Comparison of ENCODE assay signal across 24 cellular contexts in genomic region chr3:108500728-108501127, GRCh38. TPM values are rescaled to one million over a fixed set of nuclear protein-coding genes. Genes with fewer than 3 reads are reported as not detected.
"Had no signal": no experiment of that assay in that cellular context is flagged by ENCODE, and none has a peak within 500 bp of the region (broad histone marks: within the 10 kb centered on the region; RNA-seq: fewer than 3 reads in every experiment).

No MANE protein-coding gene starts in this region.

- H3K27ac ChIP-seq: coronary artery, esophagus squamous epithelium, heart left ventricle, neural progenitor cell, ovary, thyroid gland had no signal

- H3K9me3 ChIP-seq: esophagus squamous epithelium, heart left ventricle, ovary, thyroid gland had no signal

- H3K4me2 ChIP-seq: neural progenitor cell had no signal

- H3K4me3 ChIP-seq: coronary artery, esophagus squamous epithelium, heart left ventricle, lung, neural progenitor cell, ovary, thyroid gland had no signal

- H3K36me3 ChIP-seq: esophagus squamous epithelium, heart left ventricle, neural progenitor cell, ovary, thyroid gland had no signal

- H3K4me1 ChIP-seq: esophagus squamous epithelium, heart left ventricle, neural progenitor cell, thyroid gland had no signal

- H3K9ac ChIP-seq: neural progenitor cell had no signal

- H3K27me3 ChIP-seq: esophagus squamous epithelium, heart left ventricle, neural progenitor cell, ovary, thyroid gland had no signal

- FAIRE-seq: frontal cortex, TTC549, urothelium cell line had no signal

- DNase-seq: activated B cell treated with CpG ODN at 0.5 μM for 24 hours; activated CD4-positive, alpha-beta T cell treated with anti-CD3 and anti-CD28 coated beads for 48 hours; activated CD8-positive, alpha-beta memory T cell treated with anti-CD3 and anti-CD28 coated beads, Interleukin-2, amount 50 U/mL, for 4 hours; activated CD8-positive, alpha-beta T cell treated with anti-CD3 and anti-CD28 coated beads, Interleukin-2, amount 10 ng/mL, durations not matched to agents 7 days and 5 days; activated gamma-delta T cell; activated T-cell treated with anti-CD3 and anti-CD28 coated beads, Interleukin-2, amount 50 U/mL, for 72 hours; amniotic stem cell; central memory CD4-positive, alpha-beta T cell; esophagus squamous epithelium; heart left ventricle; immature natural killer cell; left colon; naive B cell; ovary; T-helper 2 cell; thyroid gland had no signal

- H2AFZ ChIP-seq: neural progenitor cell had no signal

- ATAC-seq: activated CD8-positive, alpha-beta T cell treated with anti-CD3 and anti-CD28 coated beads, Interleukin-2, amount 10 ng/mL, durations not matched to agents 7 days and 5 days; activated naive CD4-positive, alpha-beta T cell treated with anti-CD3 and anti-CD28 coated beads, Interleukin-2, amount 50 U/mL, for 72 hours; activated T-cell treated with anti-CD3 and anti-CD28 coated beads, Interleukin-2, amount 50 U/mL, for 72 hours; heart left ventricle; left colon; stimulated activated memory B cell treated with anti-CD40 and anti-IgM and Interleukin-4, amounts not matched to agents 10 μg/mL and 1 μg/mL and 100 μg/mL, for 72 hours had no signal

RNA-seq across cellular contexts. Expression of gene MYH15, which starts 9.7 kb away (rescaled TPM):
- polyA plus RNA-seq: immature natural killer cell had no signal
